In genomic region chr1:113854234-113854633, GRCh38 we compare ENCODE assay signal across 22 cellular contexts. TPM values are rescaled to one million over a fixed set of nuclear protein-coding genes. Genes with fewer than 3 reads are reported as not detected.
"Had no signal": no experiment of that assay in that cellular context is flagged by ENCODE, and none has a peak within 500 bp of the region (broad histone marks: within the 10 kb centered on the region; RNA-seq: fewer than 3 reads in every experiment).

No MANE protein-coding gene starts in this region.

- ATAC-seq: body of pancreas; heart right ventricle; left lobe of liver; right lobe of liver; stimulated activated memory B cell treated with anti-CD40 and anti-IgM and Interleukin-4, amounts not matched to agents 10 μg/mL and 1 μg/mL and 100 μg/mL, for 72 hours; T-cell had no signal

- H3K27me3 Mint-ChIP-seq: dendritic cell treated with granulocyte-macrophage colony-stimulating factor and Interleukin-4, amounts not matched to agents 40 ng/mL and 50 ng/mL, for 4 days; naive B cell; stimulated activated memory B cell treated with anti-CD40 and anti-IgM and Interleukin-4, amounts not matched to agents 10 μg/mL and 1 μg/mL and 100 μg/mL, for 72 hours; T-cell had no signal

- H3K27ac Mint-ChIP-seq: dendritic cell treated with granulocyte-macrophage colony-stimulating factor and Interleukin-4, amounts not matched to agents 40 ng/mL and 50 ng/mL, for 4 days; stimulated activated memory B cell treated with anti-CD40 and anti-IgM and Interleukin-4, amounts not matched to agents 10 μg/mL and 1 μg/mL and 100 μg/mL, for 72 hours; T-cell had no signal

- H3K4me3 Mint-ChIP-seq: dendritic cell treated with granulocyte-macrophage colony-stimulating factor and Interleukin-4, amounts not matched to agents 40 ng/mL and 50 ng/mL, for 4 days; stimulated activated memory B cell treated with anti-CD40 and anti-IgM and Interleukin-4, amounts not matched to agents 10 μg/mL and 1 μg/mL and 100 μg/mL, for 72 hours; T-cell had no signal

- DNase-seq: activated CD8-positive, alpha-beta memory T cell treated with anti-CD3 and anti-CD28 coated beads, Interleukin-2, amount 50 U/mL, for 48 hours; activated naive CD4-positive, alpha-beta T cell; anterior cingulate cortex; body of pancreas; effector CD4-positive, alpha-beta T cell; erythroblast; foreskin fibroblast; heart right ventricle; naive B cell; posterior cingulate gyrus; right lobe of liver; stimulated activated CD4-positive, alpha-beta T cell treated with anti-CD3 and anti-CD28 coated beads, Interleukin-1b, Interleukin-23, amount 100 ng/mL, for 48 hours; T-cell; testis; trophoblast cell; uterus had no signal

- H3K9me3 Mint-ChIP-seq: naive B cell, T-cell had no signal

RNA-seq across cellular contexts. Expression of gene PTPN22, which starts 17.3 kb away (rescaled TPM):
- total RNA-seq: cardiac muscle cell, chondrocyte, kidney epithelial cell had no signal
